Comparison of ENCODE assay signal across 10 cellular contexts in the genomic region with DNA sequence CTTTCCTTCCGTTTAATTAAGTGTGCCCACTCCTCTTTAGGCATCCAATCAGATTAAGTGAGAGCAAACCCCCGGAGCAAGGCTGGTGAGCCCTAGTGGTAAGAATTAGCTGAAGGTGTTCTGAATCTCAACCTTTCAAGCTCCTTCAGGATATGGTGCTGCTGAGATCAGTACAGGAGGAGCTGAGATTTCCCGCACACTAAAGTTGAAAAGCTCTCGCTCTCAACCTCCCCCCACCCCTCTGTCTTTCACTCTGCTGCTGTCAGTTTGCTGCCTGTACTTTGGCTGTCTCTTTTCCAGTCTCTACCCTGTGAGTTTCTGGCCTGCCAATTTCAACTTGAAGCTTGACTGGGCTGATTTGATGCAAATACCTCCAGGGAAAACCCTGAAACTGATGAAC. TPM values are rescaled to one million over a fixed set of nuclear protein-coding genes. Genes with fewer than 3 reads are reported as not detected.
A peak's percentile ranks its signal among the peaks of the same experiment; 100 is the strongest.
DNase-seq lines count a peak whose midpoint lies in the region; ATAC-seq, FAIRE-seq and TF ChIP-seq lines count a peak whose summit lies in the region.
"Had no signal": no experiment of that assay in that cellular context is flagged by ENCODE, and none has a peak within 500 bp of the region (broad histone marks: within the 10 kb centered on the region; RNA-seq: fewer than 3 reads in every experiment).

No MANE protein-coding gene starts in this region.

- no peaks in the 10 kb centered on the region for H3K36me3 Mint-ChIP-seq in CD4-positive, alpha-beta T cell (ENCODE audit: low read depth)

- no peaks in the 10 kb centered on the region for H3K9me3 Mint-ChIP-seq in CD4-positive, alpha-beta T cell

- H3K4me1 ChIP-seq in foreskin keratinocyte, result no peaks in the 10 kb centered on the region
- H3K4me1 ChIP-seq in aorta (ENCODE audit: control insufficient read depth in 1 of 2, insufficient read depth in 2 of 2, low read length in 2 of 2), result peaks cover 7 to 11% of the 10 kb centered on the region in 2 donors

- TF ChIP-seq EP300 in neural cell (conservative IDR thresholded peaks at IDR 0.05; ENCODE audit: poor library complexity, severe bottlenecking), result peak; percentile 93

- 6 to 18% methylated on average over 4 of the region's 4 CpGs for WGBS in aorta, 2 donors

- TF ChIP-seq RAD21 in neural cell (conservative IDR thresholded peaks at IDR 0.05), result peak; percentile 39

- H3K9me2 ChIP-seq in neural cell (ENCODE audit: insufficient read depth, low read length), result no peaks in the 10 kb centered on the region

- H3K27me3 Mint-ChIP-seq in CD4-positive, alpha-beta T cell, result peaks cover 30% of the 10 kb centered on the region

- no peak overlapping the region for H3K27ac Mint-ChIP-seq in CD4-positive, alpha-beta T cell

- H3K4me3 ChIP-seq in neural cell (ENCODE audit: low read length) (peak overlapping the region; percentile 52), aorta (ENCODE audit: low read length in 2 of 2) (no peak overlapping the region)
- H3K4me3 ChIP-seq: GM12878 had no signal

- H3K27me3 ChIP-seq in foreskin keratinocyte, result peaks cover 73% of the 10 kb centered on the region
- H3K27me3 ChIP-seq in neural cell (ENCODE audit: insufficient read depth, low read depth, low read length), result no peaks in the 10 kb centered on the region
- no peaks in the 10 kb centered on the region for H3K27me3 ChIP-seq in aorta (ENCODE audit: control insufficient read depth in 1 of 2, insufficient read depth in 2 of 2, low read length in 1 of 2)
- peaks cover 4% of the 10 kb centered on the region for H3K27me3 ChIP-seq in CD4-positive, alpha-beta T cell (ENCODE audit: control insufficient read depth, insufficient read depth, low read length)

- peak overlapping the region; percentile 37 for H3K4me2 ChIP-seq in neural cell (ENCODE audit: low read length)

- no peak for FAIRE-seq in HTR-8/SVneo (lab: Jason Lieb, UNC)
- FAIRE-seq: GM12878 had no signal

- peaks cover 5% of the 10 kb centered on the region for H3F3A ChIP-seq in neural cell (ENCODE audit: insufficient read depth, low read length, poor library complexity, severe bottlenecking)

- POLR2A ChIA-PET in CD4-positive, alpha-beta T cell (lab: Charles Lee), result no interaction called here

- no peaks in the 10 kb centered on the region for H3K4me1 Mint-ChIP-seq in CD4-positive, alpha-beta T cell (ENCODE audit: low read depth)

- ATAC-seq in Right ventricle myocardium inferior (peak; percentile 42), foreskin keratinocyte (peak; percentile 36), aorta (ENCODE audit: low FRiP score) (peak; percentile 34)
- ATAC-seq in CD4-positive, alpha-beta T cell (ENCODE audit: poor library complexity), result no peak
- ATAC-seq: GM12878 had no signal

- no peaks in the 10 kb centered on the region for H3K9me3 ChIP-seq in neural cell (ENCODE audit: low read length)
- no peaks in the 10 kb centered on the region for H3K9me3 ChIP-seq in aorta (ENCODE audit: control insufficient read depth, low read length)
- H3K9me3 ChIP-seq in CD4-positive, alpha-beta T cell (ENCODE audit: control insufficient read depth, low read length), result no peaks in the 10 kb centered on the region

- H3K79me2 ChIP-seq in neural cell (replicated peaks; ENCODE audit: insufficient read depth, low read length), result peaks cover 32% of the 10 kb centered on the region

- H3K36me3 ChIP-seq in neural cell (ENCODE audit: insufficient read depth, low read length), result no peaks in the 10 kb centered on the region
- H3K36me3 ChIP-seq in aorta (ENCODE audit: control insufficient read depth in 1 of 2, insufficient read depth in 2 of 2, low read length in 1 of 2), result no peaks in the 10 kb centered on the region

- CTCF ChIA-PET in CD4-positive, alpha-beta T cell (lab: Charles Lee), result no interaction called here

- no peaks in the 10 kb centered on the region for H4K20me1 ChIP-seq in neural cell (ENCODE audit: insufficient read depth)

- no peak overlapping the region for H2AFZ ChIP-seq in neural cell (ENCODE audit: low read depth, low read length)

- H3K27ac ChIP-seq in foreskin keratinocyte (no peak overlapping the region), neural cell (ENCODE audit: low read length) (peak overlapping the region; percentile 22), aorta (ENCODE audit: low read depth in 1 of 2, low read length in 2 of 2) (peak overlapping the region in 1 of 2 donors; percentile 57)
- H3K27ac ChIP-seq in CD4-positive, alpha-beta T cell (ENCODE audit: low read depth, low read length), result no peak overlapping the region

- no peak overlapping the region for H3K9ac ChIP-seq in neural cell (ENCODE audit: low read length)

- H3K4me3 Mint-ChIP-seq in CD4-positive, alpha-beta T cell, result no peak overlapping the region

- DNase-seq in Right ventricle myocardium inferior (ENCODE audit: missing footprints) (no peak), cardiac septum (ENCODE audit: low spot score) (no peak), foreskin keratinocyte (no peak), aorta (no peak), germinal center (ENCODE audit: low spot score) (no peak), HTR-8/SVneo (ENCODE audit: insufficient read length, low spot score) (no peak)
- DNase-seq in CD4-positive, alpha-beta T cell, result no peak
- DNase-seq: NCI-H187 treated with DMSO at 0.1 percent for 48 hours had no signal

- intact Hi-C loops in Right ventricle myocardium inferior (cut with DNase I), result no loop called here
- intact Hi-C loops in cardiac septum (cut with DNase I), result loop anchor here (2.0 to 5.0 kb wide), 3 partner anchors 42 to 102 kb away; no protein-coding TSS in a partner anchor
- intact Hi-C loops in aorta (cut with DNase I), result no loop called here
- intact Hi-C loops in CD4-positive, alpha-beta T cell (cut with DNase I, micrococcal nuclease), result no loop called here

- TF ChIP-seq CTCF in foreskin keratinocyte (conservative IDR thresholded peaks at IDR 0.05), result no peak
- TF ChIP-seq CTCF in neural cell (IDR thresholded peaks at IDR 0.05; ENCODE audit: poor library complexity, severe bottlenecking), result no peak
- TF ChIP-seq CTCF in CD4-positive, alpha-beta T cell (IDR thresholded peaks at IDR 0.05), result no peak

TF ChIP-seq in neural cell, 6 proteins besides CTCF, POLR2A, EP300 and RAD21:
- TF ChIP-seq, protein P1, sequence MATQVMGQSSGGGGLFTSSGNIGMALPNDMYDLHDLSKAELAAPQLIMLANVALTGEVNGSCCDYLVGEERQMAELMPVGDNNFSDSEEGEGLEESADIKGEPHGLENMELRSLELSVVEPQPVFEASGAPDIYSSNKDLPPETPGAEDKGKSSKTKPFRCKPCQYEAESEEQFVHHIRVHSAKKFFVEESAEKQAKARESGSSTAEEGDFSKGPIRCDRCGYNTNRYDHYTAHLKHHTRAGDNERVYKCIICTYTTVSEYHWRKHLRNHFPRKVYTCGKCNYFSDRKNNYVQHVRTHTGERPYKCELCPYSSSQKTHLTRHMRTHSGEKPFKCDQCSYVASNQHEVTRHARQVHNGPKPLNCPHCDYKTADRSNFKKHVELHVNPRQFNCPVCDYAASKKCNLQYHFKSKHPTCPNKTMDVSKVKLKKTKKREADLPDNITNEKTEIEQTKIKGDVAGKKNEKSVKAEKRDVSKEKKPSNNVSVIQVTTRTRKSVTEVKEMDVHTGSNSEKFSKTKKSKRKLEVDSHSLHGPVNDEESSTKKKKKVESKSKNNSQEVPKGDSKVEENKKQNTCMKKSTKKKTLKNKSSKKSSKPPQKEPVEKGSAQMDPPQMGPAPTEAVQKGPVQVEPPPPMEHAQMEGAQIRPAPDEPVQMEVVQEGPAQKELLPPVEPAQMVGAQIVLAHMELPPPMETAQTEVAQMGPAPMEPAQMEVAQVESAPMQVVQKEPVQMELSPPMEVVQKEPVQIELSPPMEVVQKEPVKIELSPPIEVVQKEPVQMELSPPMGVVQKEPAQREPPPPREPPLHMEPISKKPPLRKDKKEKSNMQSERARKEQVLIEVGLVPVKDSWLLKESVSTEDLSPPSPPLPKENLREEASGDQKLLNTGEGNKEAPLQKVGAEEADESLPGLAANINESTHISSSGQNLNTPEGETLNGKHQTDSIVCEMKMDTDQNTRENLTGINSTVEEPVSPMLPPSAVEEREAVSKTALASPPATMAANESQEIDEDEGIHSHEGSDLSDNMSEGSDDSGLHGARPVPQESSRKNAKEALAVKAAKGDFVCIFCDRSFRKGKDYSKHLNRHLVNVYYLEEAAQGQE (IDR thresholded peaks at IDR 0.05; ENCODE audit: borderline replicate concordance), result peak; percentile 32
- TF ChIP-seq EZH2 (IDR thresholded peaks at IDR 0.05; ENCODE audit: borderline replicate concordance, insufficient read depth, low read length, poor library complexity, severe bottlenecking) (no peak), MXI1 (conservative IDR thresholded peaks at IDR 0.05; ENCODE audit: poor library complexity, severe bottlenecking) (no peak), SMC3 (conservative IDR thresholded peaks at IDR 0.05; ENCODE audit: poor library complexity) (peak; percentile 29), POLR2AphosphoS5 (IDR thresholded peaks at IDR 0.05) (peak; percentile 72), TAF1 (IDR thresholded peaks at IDR 0.05; ENCODE audit: low read depth) (no peak)
TF ChIP-seq in neural cell: peak in this region for 3.

RNA-seq across cellular contexts. Expression of a gene that starts 15.7 kb away (rescaled TPM):
- 89.0 TPM for total RNA-seq in Right ventricle myocardium inferior
- 122 TPM for total RNA-seq in cardiac septum
- 0.03 and 0.11 TPM in 2 replicates for total RNA-seq in foreskin keratinocyte
- polyA plus RNA-seq in foreskin keratinocyte, result 0.08 TPM in 2 replicates
- 1.6 and 2.2 TPM in 2 replicates for polyA plus RNA-seq in neural cell
- 5.4 and 10.5 TPM in 2 replicates for polyA minus RNA-seq in neural cell
- 100 to 1,000 TPM; 174 to 301 TPM for total RNA-seq in aorta
- polyA plus RNA-seq in aorta, result 10 to 100 TPM; 38.7 to 67.6 TPM
- 10 to 100 TPM; 12.3 to 13.4 TPM for total RNA-seq in CD4-positive, alpha-beta T cell

Comparison
In these comparisons a context has a peak if more than half of its experiments do, and no peak if none do; other contexts are left out.
1. RNA of a gene that starts 15.7 kb away (total RNA-seq): 174 to 301 TPM in aorta, 122 TPM in cardiac septum (single experiment), 89.0 TPM in Right ventricle myocardium inferior (single experiment) and 12.3 to 13.4 TPM in CD4-positive, alpha-beta T cell; 0.03 to 0.11 TPM in foreskin keratinocyte; every median in the first group is over 10 times any median in the second.